7 cellular contexts compared by ENCODE assay signal in the genomic region with DNA sequence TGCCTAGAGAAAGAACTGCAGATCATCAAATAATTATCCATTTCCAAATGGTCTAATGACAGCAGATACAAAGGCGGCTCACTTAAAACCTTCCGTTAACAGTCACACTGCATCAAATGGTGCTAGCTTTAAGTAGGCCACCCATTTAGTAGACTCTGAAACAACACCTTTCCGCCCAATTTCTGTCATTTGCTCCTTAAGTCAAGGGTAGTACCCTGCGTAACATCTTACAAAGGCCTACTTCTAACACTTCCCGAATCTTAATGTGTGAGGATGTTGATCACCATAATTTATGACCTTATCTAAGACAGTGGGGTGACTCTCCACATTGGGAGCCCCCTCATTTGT. TPM values are rescaled to one million over a fixed set of nuclear protein-coding genes. Genes with fewer than 3 reads are reported as not detected.
DNase-seq lines count a peak whose midpoint lies in the region; ATAC-seq, FAIRE-seq and TF ChIP-seq lines count a peak whose summit lies in the region.

No MANE protein-coding gene starts in this region.

- H3K9me3 ChIP-seq in H9 (ENCODE audit: control insufficient read depth, low read depth, low read length) (no peaks in the 10 kb centered on the region), gastroesophageal sphincter (no peaks in the 10 kb centered on the region), small intestine (ENCODE audit: control insufficient read depth, low read depth) (no peaks in the 10 kb centered on the region)

- no peak for TF ChIP-seq POLR2A in gastroesophageal sphincter (IDR thresholded peaks at IDR 0.05)

- no peak for ATAC-seq in gastroesophageal sphincter

- no peak overlapping the region for H3K18ac ChIP-seq in H9 (ENCODE audit: insufficient read length, low read depth, low read length)

- no peak overlapping the region for H2BK20ac ChIP-seq in H9 (ENCODE audit: low read depth, low read length, poor library complexity, severe bottlenecking)

- H4K8ac ChIP-seq in H9 (replicated peaks; ENCODE audit: insufficient read length, low read depth, low read length), result no peak overlapping the region

- WGBS in H9 (ENCODE audit: extremely low coverage, insufficient read length, low lambda C conversion rate), result no CpG with 5 or more reads among the region's 5 CpGs
- 86 to 90% methylated on average over 4 to 5 of the region's 5 CpGs for WGBS in gastroesophageal sphincter (ENCODE audit: low coverage in 1 of 2), 2 donors
- WGBS in small intestine, 3 donors, result 69 to 79% (median 69%) methylated on average over 5 of the region's 5 CpGs

- H3K79me1 ChIP-seq in H9 (ENCODE audit: insufficient read depth, low read depth, low read length, poor library complexity, severe bottlenecking), result no peaks in the 10 kb centered on the region

- peaks cover 5% of the 10 kb centered on the region; the same call in 1 of the 2 replicates for H3K27me3 Mint-ChIP-seq in H9 (ENCODE audit: low read depth)

- H3K4me1 Mint-ChIP-seq in H9, result peaks cover 27 to 28% of the 10 kb centered on the region in 2 experiments

- TF ChIP-seq CTCF in H9 (conservative IDR thresholded peaks at IDR 0.05), result no peak
- TF ChIP-seq CTCF in VCaP (conservative IDR thresholded peaks at IDR 0.05), result no peak
- no peak for TF ChIP-seq CTCF in gastroesophageal sphincter (IDR thresholded peaks at IDR 0.05)

- DNase-seq in H9 (no peak), small intestine (no peak), RPMI8226 (no peak), GM19240 (ENCODE audit: insufficient read length, low spot score) (no peak)
- DNase-seq in NK-92 treated with Interleukin-12 subunit alpha and Interleukin-12 subunit beta, amount 100 ng/mL, for 24 hours (lab: John Stamatoyannopoulos, UW), result no peak

- H4K5ac ChIP-seq in H9 (ENCODE audit: insufficient read length, low read depth, low read length), result no peak overlapping the region

- H3K4me1 ChIP-seq in H9 (ENCODE audit: insufficient read depth, low read length) (no peaks in the 10 kb centered on the region; the same call in 1 of the 2 replicates), gastroesophageal sphincter (peaks cover 0 to 30% (median 0%) of the 10 kb centered on the region in 3 donors), small intestine (ENCODE audit: control insufficient read depth in 2 of 2, insufficient read depth in 1 of 2, low read depth in 1 of 2, low read length in 1 of 2) (no peaks in the 10 kb centered on the region)

- peak overlapping the region; percentile 50 for H2AFZ ChIP-seq in H9 (ENCODE audit: low read length)

- H3K4me3 ChIP-seq in gastroesophageal sphincter (peak overlapping the region; percentile 75 to 93), small intestine (ENCODE audit: low read depth in 1 of 2, low read length in 2 of 2) (peak overlapping the region; percentile 97 to 99)

- H2BK15ac ChIP-seq in H9 (ENCODE audit: low read depth, low read length), result no peak overlapping the region

- no peak for TF ChIP-seq EP300 in gastroesophageal sphincter (IDR thresholded peaks at IDR 0.05)

- H3K79me2 ChIP-seq in H9 (ENCODE audit: insufficient read depth, low read length), result no peaks in the 10 kb centered on the region; the same call in 1 of the 2 replicates

- H3K36me3 Mint-ChIP-seq in H9 (ENCODE audit: insufficient read depth in 1 of 3, low read depth in 3 of 3), result no peaks in the 10 kb centered on the region; a peak in 3 of 7 replicates

- H3K27ac Mint-ChIP-seq in H9, result peak overlapping the region; percentile 56 to 96 (median 90); a peak in 6 of 7 replicates

- H3K56ac ChIP-seq in H9 (ENCODE audit: insufficient read length, low read depth, low read length), result no peak overlapping the region

- no peaks in the 10 kb centered on the region for H4K20me1 ChIP-seq in H9 (ENCODE audit: control insufficient read depth, insufficient read depth, insufficient read length)

- H3K4ac ChIP-seq in H9 (ENCODE audit: low read depth, low read length), result no peak overlapping the region

- no peak overlapping the region for H2BK5ac ChIP-seq in H9 (ENCODE audit: insufficient read length, low read length)

- peak overlapping the region; percentile 89 for H3K4me3 Mint-ChIP-seq in H9

- H3K9me3 Mint-ChIP-seq in H9, result no peaks in the 10 kb centered on the region

- H3K4me2 ChIP-seq in H9 (ENCODE audit: insufficient read depth, insufficient read length, low read length), result peak overlapping the region; percentile 83

- FAIRE-seq in small intestine (lab: Jason Lieb, UNC), result no peak

- H3K23ac ChIP-seq in H9 (ENCODE audit: insufficient read length, low read depth, low read length), result no peak overlapping the region

- H3T11ph ChIP-seq in H9 (ENCODE audit: low read length), result no peak overlapping the region

- H4K91ac ChIP-seq in H9 (ENCODE audit: insufficient read length, low read depth, low read length), result no peak overlapping the region

- no peaks in the 10 kb centered on the region for H3K36me3 ChIP-seq in gastroesophageal sphincter
- no peaks in the 10 kb centered on the region for H3K36me3 ChIP-seq in small intestine (ENCODE audit: control insufficient read depth in 2 of 2, insufficient read depth in 2 of 2, low read length in 2 of 2)

- no peak overlapping the region for H2BK120ac ChIP-seq in H9 (ENCODE audit: low read depth, low read length, poor library complexity, severe bottlenecking)

- H3K9ac ChIP-seq in H9 (ENCODE audit: extremely low read depth, insufficient read length, low read length), result peak overlapping the region; percentile 20

- H3K14ac ChIP-seq in H9 (ENCODE audit: insufficient read depth, low read length), result peak overlapping the region; percentile 91; the same call in 1 of the 2 replicates

- no peak overlapping the region for H2BK12ac ChIP-seq in H9 (ENCODE audit: insufficient read length, low read depth, low read length)

- H3K23me2 ChIP-seq in H9 (ENCODE audit: insufficient read length, low read depth, low read length, poor library complexity, severe bottlenecking), result peaks cover 4% of the 10 kb centered on the region

- no peak overlapping the region for H3K27ac ChIP-seq in H9 (ENCODE audit: insufficient read length, low read depth, low read length)
- peak overlapping the region; percentile 92 for H3K27ac ChIP-seq in VCaP
- H3K27ac ChIP-seq in gastroesophageal sphincter, result peak overlapping the region in 3 of 4 donors; percentile 75 to 88 (median 85)
- H3K27ac ChIP-seq in small intestine (ENCODE audit: low read depth in 1 of 2, low read length in 1 of 2), result peak overlapping the region; percentile 92

- no peak overlapping the region for H2AK5ac ChIP-seq in H9 (ENCODE audit: insufficient read length, low read length)

- H3K27me3 ChIP-seq in H9 (ENCODE audit: insufficient read depth, low read length), result no peaks in the 10 kb centered on the region
- H3K27me3 ChIP-seq in gastroesophageal sphincter, result no peaks in the 10 kb centered on the region
- H3K27me3 ChIP-seq in small intestine (ENCODE audit: control insufficient read depth in 2 of 2, insufficient read depth in 2 of 2, low read length in 2 of 2), result peaks cover 0 to 2% of the 10 kb centered on the region in 2 donors

RNA-seq across cellular contexts. Expression of a gene that starts 0.7 kb away (rescaled TPM):
- total RNA-seq in H9 (2021), result 32.6 and 34.1 TPM in 2 replicates
- 10 to 100 TPM; 12.0 to 17.7 (median 15.1) TPM for total RNA-seq in gastroesophageal sphincter
- 1 to 10 TPM; 5.2 to 8.3 (median 5.4) TPM for polyA plus RNA-seq in small intestine
